ENCODE assay signal across 23 cellular contexts in genomic region chr2:69863310-69863709, GRCh38.
"Had no signal": no experiment of that assay in that cellular context is flagged by ENCODE, and none has a peak within 500 bp of the region (broad histone marks: within the 10 kb centered on the region; RNA-seq: fewer than 3 reads in every experiment).

No MANE protein-coding gene starts in this region.

- DNase-seq: dermis blood vessel endothelial cell; effector memory CD4-positive, alpha-beta T cell; foreskin fibroblast; gastrocnemius medialis; head of caudate nucleus; left ventricle myocardium superior; lower lobe of right lung; natural killer cell; occipital lobe; ovary; posterior cingulate gyrus; psoas muscle; right cardiac atrium; sigmoid colon; spleen; stimulated activated CD4-positive, alpha-beta T cell treated with anti-CD3 and anti-CD28 coated beads, Interleukin-4, amount 100 ng/mL, for 4 hours; stimulated activated naive CD8-positive, alpha-beta T cell treated with anti-CD3 and anti-CD28 coated beads, Interleukin-15, Interleukin-2, amounts not matched to agents 100 U/mL and 50 U/mL, for 24 hours; substantia nigra; testis; tibial artery had no signal

- ATAC-seq: gastrocnemius medialis; left ventricle myocardium superior; lower lobe of right lung; natural killer cell; psoas muscle; right cardiac atrium; stimulated activated memory B cell treated with anti-CD40 and anti-IgM and Interleukin-4, amounts not matched to agents 10 μg/mL and 1 μg/mL and 100 μg/mL, for 72 hours; stimulated activated naive CD8-positive, alpha-beta T cell treated with anti-CD3 and anti-CD28 coated beads, Interleukin-15, Interleukin-2, amounts not matched to agents 100 U/mL and 50 U/mL, for 24 hours had no signal

- H3K4me3 ChIP-seq: coronary artery, gastrocnemius medialis, lower lobe of right lung, ovary, psoas muscle, sigmoid colon, skin epidermis, spleen, testis, tibial artery had no signal
